Comparison of ENCODE assay signal across 1 cellular context in genomic region chr19:44694184-44694579, GRCh38.
TF ChIP-seq lines count a peak whose summit lies in the region.

No MANE protein-coding gene starts in this region.

TF ChIP-seq in HepG2, 621 proteins besides CTCF, POLR2A, EP300 and RAD21 (continued from another document):
- TF ChIP-seq ZNF598 (CRISPR knock-in tag; IDR thresholded peaks at IDR 0.05; ENCODE audit: borderline replicate concordance): no peak
- no peak for TF ChIP-seq ZZZ3 (CRISPR knock-in tag; IDR thresholded peaks at IDR 0.05; ENCODE audit: borderline replicate concordance)
- TF ChIP-seq SUZ12 (IDR thresholded peaks at IDR 0.05; ENCODE audit: low read depth, low read length): no peak
- TF ChIP-seq GATA4 (IDR thresholded peaks at IDR 0.05; ENCODE audit: borderline replicate concordance, low read depth): no peak
- TF ChIP-seq ARID3A (IDR thresholded peaks at IDR 0.05; ENCODE audit: low read depth, low read length): no peak
- 0 out of 2 replicates have a peak, but pooled peaks have one; percentile 31 for TF ChIP-seq ZNF318 (CRISPR knock-in tag; IDR thresholded peaks at IDR 0.05)
- TF ChIP-seq KDM5A (IDR thresholded peaks at IDR 0.05; ENCODE audit: borderline replicate concordance, low read length): no peak
- no peak for TF ChIP-seq ZNF691 (CRISPR knock-in tag; IDR thresholded peaks at IDR 0.05; ENCODE audit: borderline replicate concordance, low read depth)
- 0 out of 4 replicates have a peak, but pooled peaks of 1 of the 2 experiments have one; percentile 27 for TF ChIP-seq HMGXB4 (CRISPR knock-in tag; IDR thresholded peaks at IDR 0.05; ENCODE audit: borderline replicate concordance in 1 of 2, low read depth in 1 of 2)
- 0 out of 2 replicates have a peak, but pooled peaks have one; percentile 4 for TF ChIP-seq IRF9 (CRISPR knock-in tag; IDR thresholded peaks at IDR 0.05; ENCODE audit: borderline replicate concordance)
- TF ChIP-seq RXRA (CRISPR knock-in tag; IDR thresholded peaks at IDR 0.05): no peak
- 0 out of 2 replicates have a peak, but pooled peaks have one; percentile 41 for TF ChIP-seq ZNF556 (CRISPR knock-in tag; IDR thresholded peaks at IDR 0.05; ENCODE audit: borderline replicate concordance)
- TF ChIP-seq FOXJ3 (CRISPR knock-in tag; IDR thresholded peaks at IDR 0.05; ENCODE audit: borderline replicate concordance): no peak
TF ChIP-seq in HepG2: peak in this region for 11.
